In genomic region chr4:72312032-72312650, GRCh38 we compare ENCODE assay signal across 8 cellular contexts.
DNase-seq lines count a peak whose midpoint lies in the region; ATAC-seq lines count a peak whose summit lies in the region.

No MANE protein-coding gene starts in this region.

- H3K4me1 Mint-ChIP-seq in activated CD4-positive, alpha-beta memory T cell treated with anti-CD3 and anti-CD28 coated beads, Interleukin-2, amount 10 ng/mL, durations not matched to agents 7 days and 5 days, result no peaks in the 10 kb centered on the region

- H3K27ac Mint-ChIP-seq in activated CD4-positive, alpha-beta memory T cell treated with anti-CD3 and anti-CD28 coated beads, Interleukin-2, amount 10 ng/mL, durations not matched to agents 7 days and 5 days, result no peak overlapping the region

- ATAC-seq in GM18498 (IDR thresholded peaks at IDR 0.05; ENCODE audit: unreplicated experiment) (peak; percentile 62), left ventricle myocardium superior (peak; percentile 97), GM18861 (IDR thresholded peaks at IDR 0.05; ENCODE audit: unreplicated experiment) (no peak)

- H3K27me3 Mint-ChIP-seq in activated CD4-positive, alpha-beta memory T cell treated with anti-CD3 and anti-CD28 coated beads, Interleukin-2, amount 10 ng/mL, durations not matched to agents 7 days and 5 days, result peaks cover 7% of the 10 kb centered on the region

- POLR2A ChIA-PET in activated CD4-positive, alpha-beta memory T cell treated with anti-CD3 and anti-CD28 coated beads, Interleukin-2, amount 10 ng/mL, durations not matched to agents 7 days and 5 days (lab: Charles Lee), result no interaction called here

- no peak overlapping the region for H3K4me3 Mint-ChIP-seq in activated CD4-positive, alpha-beta memory T cell treated with anti-CD3 and anti-CD28 coated beads, Interleukin-2, amount 10 ng/mL, durations not matched to agents 7 days and 5 days

- CTCF ChIA-PET in activated CD4-positive, alpha-beta memory T cell treated with anti-CD3 and anti-CD28 coated beads, Interleukin-2, amount 10 ng/mL, durations not matched to agents 7 days and 5 days (lab: Charles Lee), result interaction anchor here (1.1 to 3.0 kb wide), 3 partner anchors 8 to 13 kb away, joined by 4 to 11 read pairs (median 5); no protein-coding TSS in a partner anchor

- H3K9me3 Mint-ChIP-seq in activated CD4-positive, alpha-beta memory T cell treated with anti-CD3 and anti-CD28 coated beads, Interleukin-2, amount 10 ng/mL, durations not matched to agents 7 days and 5 days, result no peaks in the 10 kb centered on the region

- DNase-seq in anterior cingulate cortex (lab: John Stamatoyannopoulos, UW) (peak in 49 of 58 donors; percentile 2 to 87 (median 53)), left ventricle myocardium superior (peak; percentile 79), renal cortical epithelial cell (ENCODE audit: low read depth) (peak; percentile 99), SKM-1 treated with dmso at 0.1 percent for 144 hours (lab: John Stamatoyannopoulos, UW; ENCODE audit: unreplicated experiment) (no peak)
- DNase-seq in activated CD4-positive, alpha-beta memory T cell treated with anti-CD3 and anti-CD28 coated beads, Interleukin-2, amount 10 ng/mL, durations not matched to agents 7 days and 5 days, result no peak
- no peak for DNase-seq in activated CD4-positive, alpha-beta T cell treated with anti-CD3 and anti-CD28 coated beads for 1 hour

- no peaks in the 10 kb centered on the region for H3K36me3 Mint-ChIP-seq in activated CD4-positive, alpha-beta memory T cell treated with anti-CD3 and anti-CD28 coated beads, Interleukin-2, amount 10 ng/mL, durations not matched to agents 7 days and 5 days (ENCODE audit: low read depth)

- intact Hi-C loops in left ventricle myocardium superior (cut with micrococcal nuclease), result no loop called here

Comparison
In these comparisons a context has a peak if more than half of its experiments do, and no peak if none do; other contexts are left out.
1. DNase-seq: peak in anterior cingulate cortex (49 of 58), left ventricle myocardium superior (single experiment) and renal cortical epithelial cell (single experiment); none in SKM-1 treated with dmso at 0.1 percent for 144 hours (single experiment), activated CD4-positive, alpha-beta memory T cell treated with anti-CD3 and anti-CD28 coated beads, Interleukin-2, amount 10 ng/mL, durations not matched to agents 7 days and 5 days (single experiment) and activated CD4-positive, alpha-beta T cell treated with anti-CD3 and anti-CD28 coated beads for 1 hour (single experiment).